In genomic region chr1:100267284-100267683, GRCh38 we compare ENCODE assay signal across 9 cellular contexts. TPM values are rescaled to one million over a fixed set of nuclear protein-coding genes. Genes with fewer than 3 reads are reported as not detected.
DNase-seq lines count a peak whose midpoint lies in the region; ATAC-seq and TF ChIP-seq lines count a peak whose summit lies in the region.
"Had no signal": no experiment of that assay in that cellular context is flagged by ENCODE, and none has a peak within 500 bp of the region (broad histone marks: within the 10 kb centered on the region; RNA-seq: fewer than 3 reads in every experiment).

No MANE protein-coding gene starts in this region.

- H3K79me2 ChIP-seq in OCI-LY1 (ENCODE audit: insufficient read depth, low read length): peaks cover 16% of the 10 kb centered on the region; the same call in 1 of the 2 replicates

- H2AFZ ChIP-seq in OCI-LY1 (ENCODE audit: low read length): no peak overlapping the region
- H2AFZ ChIP-seq in neuron (ENCODE audit: low read depth, low read length): no peak overlapping the region

- TF ChIP-seq CTCF in CD4-positive, alpha-beta T cell (IDR thresholded peaks at IDR 0.05): no peak
- TF ChIP-seq CTCF in OCI-LY1 (IDR thresholded peaks at IDR 0.05; ENCODE audit: low read length): no peak

- no peak for ATAC-seq in CD4-positive, alpha-beta T cell (ENCODE audit: poor library complexity)
- ATAC-seq in effector memory CD8-positive, alpha-beta T cell (replicated peaks): no peak
- ATAC-seq in HG02973 (IDR thresholded peaks at IDR 0.05; ENCODE audit: unreplicated experiment): no peak

- H3K36me3 Mint-ChIP-seq in CD4-positive, alpha-beta T cell (ENCODE audit: low read depth): peaks cover 83% of the 10 kb centered on the region
- peaks cover 59% of the 10 kb centered on the region for H3K36me3 Mint-ChIP-seq in effector memory CD8-positive, alpha-beta T cell (ENCODE audit: insufficient read depth)

- H3K27ac ChIP-seq in CD4-positive, alpha-beta T cell (ENCODE audit: low read depth, low read length): no peak overlapping the region
- no peak overlapping the region for H3K27ac ChIP-seq in OCI-LY1 (ENCODE audit: low read depth, low read length, poor library complexity, severe bottlenecking)

- H3K9ac ChIP-seq in OCI-LY1 (ENCODE audit: low read length): peak overlapping the region; percentile 94; the same call in 1 of the 2 replicates

- POLR2A ChIA-PET in CD4-positive, alpha-beta T cell (lab: Charles Lee): interaction anchor here (1.5 to 4.2 kb wide), 9 partner anchors 13 to 179 kb away, joined by 4 to 83 read pairs (median 8); partner anchors contain the start of genes CDC14A, DBT, SASS6 and TRMT13

- H3K36me3 ChIP-seq in OCI-LY1 (ENCODE audit: insufficient read depth, low read length): peaks cover 60% of the 10 kb centered on the region
- peaks cover 45% of the 10 kb centered on the region for H3K36me3 ChIP-seq in neuron (ENCODE audit: insufficient read depth, low read length)

- H3F3A ChIP-seq in OCI-LY1 (ENCODE audit: insufficient read depth, low read length): no peaks in the 10 kb centered on the region

- H3K27me3 ChIP-seq in CD4-positive, alpha-beta T cell (ENCODE audit: control insufficient read depth, insufficient read depth, low read length): no peaks in the 10 kb centered on the region
- no peaks in the 10 kb centered on the region for H3K27me3 ChIP-seq in OCI-LY1 (ENCODE audit: insufficient read depth, low read length)
- no peaks in the 10 kb centered on the region for H3K27me3 ChIP-seq in neuron (ENCODE audit: insufficient read depth, low read length)

- CTCF ChIA-PET in CD4-positive, alpha-beta T cell (lab: Charles Lee): interaction anchor here (0.9 to 1.7 kb wide), 2 partner anchors 188 to 192 kb away, joined by 4 to 6 read pairs; no protein-coding TSS in a partner anchor

- no peaks in the 10 kb centered on the region for H3K9me3 Mint-ChIP-seq in CD4-positive, alpha-beta T cell
- H3K9me3 Mint-ChIP-seq in effector memory CD8-positive, alpha-beta T cell: no peaks in the 10 kb centered on the region

- H3K4me3 ChIP-seq in OCI-LY1 (ENCODE audit: low read depth, low read length, poor library complexity, severe bottlenecking): peak overlapping the region; percentile 84
- peak overlapping the region; percentile 87 for H3K4me3 ChIP-seq in neuron (ENCODE audit: low read length)

- H3K9me2 ChIP-seq in OCI-LY1 (ENCODE audit: low read depth, low read length): no peaks in the 10 kb centered on the region

- H3K27me3 Mint-ChIP-seq in CD4-positive, alpha-beta T cell: no peaks in the 10 kb centered on the region
- H3K27me3 Mint-ChIP-seq in effector memory CD8-positive, alpha-beta T cell: no peaks in the 10 kb centered on the region

- intact Hi-C loops in CD4-positive, alpha-beta T cell (cut with DNase I, micrococcal nuclease): loop anchor here (1.0 to 5.0 kb wide), 4 partner anchors 19 to 625 kb away; partner anchors contain the start of genes CDC14A (in 2 of the 2), EXTL2 (in 1 of the 2), SASS6 (in 1 of the 2) and TRMT13 (in 1 of the 2)

- no peaks in the 10 kb centered on the region for H4K20me1 ChIP-seq in OCI-LY1 (ENCODE audit: insufficient read depth, low read length)

- H3K4me2 ChIP-seq in OCI-LY1 (ENCODE audit: low read length): peak overlapping the region; percentile 82

- peaks cover 70% of the 10 kb centered on the region for H3K4me1 Mint-ChIP-seq in CD4-positive, alpha-beta T cell (ENCODE audit: low read depth)
- peaks cover 39 to 52% of the 10 kb centered on the region in 2 donors for H3K4me1 Mint-ChIP-seq in effector memory CD8-positive, alpha-beta T cell (ENCODE audit: low read depth in 2 of 2)

- no peaks in the 10 kb centered on the region for H3K9me3 ChIP-seq in CD4-positive, alpha-beta T cell (ENCODE audit: control insufficient read depth, low read length)
- H3K9me3 ChIP-seq in OCI-LY1 (ENCODE audit: low read length) (no peaks in the 10 kb centered on the region), neuron (ENCODE audit: low read length) (peaks cover 4% of the 10 kb centered on the region)

- H3K27ac Mint-ChIP-seq in CD4-positive, alpha-beta T cell: peak overlapping the region; percentile 93
- H3K27ac Mint-ChIP-seq in effector memory CD8-positive, alpha-beta T cell: peak overlapping the region; percentile 46 to 99

- H3K4me3 Mint-ChIP-seq in CD4-positive, alpha-beta T cell: peak overlapping the region; percentile 99
- peak overlapping the region; percentile 97 to 100 for H3K4me3 Mint-ChIP-seq in effector memory CD8-positive, alpha-beta T cell

- DNase-seq in CD4-positive, alpha-beta T cell: no peak
- no peak for DNase-seq in effector memory CD8-positive, alpha-beta T cell
- DNase-seq in KG1 (lab: John Stamatoyannopoulos, UW) (no peak), SHP77 treated with DMSO at 0.1 percent for 48 hours (lab: John Stamatoyannopoulos, UW) (no peak), ureter (ENCODE audit: low spot score) (no peak)
- DNase-seq: activated CD8-positive, alpha-beta memory T cell treated with anti-CD3 and anti-CD28 coated beads for 24 hours had no signal

- H3K4me1 ChIP-seq in OCI-LY1 (ENCODE audit: insufficient read depth, low read length, severe bottlenecking): peaks cover 22% of the 10 kb centered on the region
- H3K4me1 ChIP-seq in neuron (ENCODE audit: insufficient read depth, low read length): peaks cover 4% of the 10 kb centered on the region

RNA-seq across cellular contexts. Expression of gene RTCA, which starts 1.3 kb away (rescaled TPM):
- total RNA-seq in CD4-positive, alpha-beta T cell: 10 to 100 TPM; 62.1 to 67.1 TPM
- 30.3 TPM for total RNA-seq in ureter

RNA-seq across cellular contexts. Expression of gene DBT, which starts 17.6 kb away (rescaled TPM):
- total RNA-seq in CD4-positive, alpha-beta T cell: 1 to 10 TPM; 5.3 to 5.4 TPM
- 24.3 TPM for total RNA-seq in ureter
